Comparison of ENCODE assay signal across 9 cellular contexts in the genomic region with DNA sequence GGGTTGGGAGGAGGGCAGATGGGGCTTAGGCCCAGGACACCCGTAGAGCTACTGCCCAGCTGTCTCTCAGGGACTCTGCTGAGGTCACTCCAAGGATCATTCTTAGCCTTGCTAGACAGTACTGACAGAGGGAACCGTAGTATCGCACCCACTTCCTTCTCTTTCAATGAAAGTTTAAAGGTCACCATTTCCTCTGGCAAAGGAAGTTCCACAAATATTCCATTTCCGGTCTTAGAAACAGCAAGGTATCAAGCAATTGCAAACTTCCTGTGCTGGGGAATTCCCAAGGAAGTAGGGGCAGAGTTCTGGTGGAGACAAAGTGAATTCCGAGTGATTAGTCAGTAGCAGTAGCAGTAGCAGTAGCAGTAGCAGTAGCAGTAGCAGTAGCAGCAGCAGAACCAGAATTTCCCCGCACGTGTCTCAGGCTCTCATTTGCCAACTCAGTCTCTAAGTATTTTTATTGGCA. TPM values are rescaled to one million over a fixed set of nuclear protein-coding genes. Genes with fewer than 3 reads are reported as not detected.
A peak's percentile ranks its signal among the peaks of the same experiment; 100 is the strongest.
DNase-seq lines count a peak whose midpoint lies in the region; ATAC-seq, FAIRE-seq and TF ChIP-seq lines count a peak whose summit lies in the region.
"Had no signal": no experiment of that assay in that cellular context is flagged by ENCODE, and none has a peak within 500 bp of the region (broad histone marks: within the 10 kb centered on the region; RNA-seq: fewer than 3 reads in every experiment).

No MANE protein-coding gene starts in this region.

- H3K4me1 ChIP-seq in HEK293 (ENCODE audit: control insufficient read depth, insufficient read depth, low read length) (no peaks in the 10 kb centered on the region), kidney (ENCODE audit: control insufficient read depth in 1 of 2, insufficient read depth in 1 of 2, low read depth in 1 of 2, low read length in 2 of 2) (peaks cover 15 to 21% of the 10 kb centered on the region in 2 donors)

- TF ChIP-seq CTCF in AG04450 (IDR thresholded peaks at IDR 0.05; ENCODE audit: low read depth, low read length): no peak
- no peak for TF ChIP-seq CTCF in HEK293 (tag by site-specific recombination; IDR thresholded peaks at IDR 0.05)
- TF ChIP-seq CTCF in kidney (IDR thresholded peaks at IDR 0.05; ENCODE audit: borderline replicate concordance, extremely low read depth, insufficient read depth): no peak
- TF ChIP-seq CTCF in dorsolateral prefrontal cortex (IDR thresholded peaks at IDR 0.05 in 54 of 56, conservative IDR thresholded peaks at IDR 0.05 in 2 of 56; ENCODE audit: low read depth in 1 of 56, partially characterized antibody in 56 of 56): no peak

- DNase-seq in AG04450 (ENCODE audit: low read depth, low spot score) (peak; percentile 54), left lobe of liver (ENCODE audit: low spot score) (no peak), kidney (no peak), GM19238 (ENCODE audit: insufficient read length, low spot score) (no peak), dorsolateral prefrontal cortex (no peak), iPS-NIHi7 (ENCODE audit: extremely low spot score) (no peak)
- peak in 1 of 2 donors; percentile 57 for DNase-seq in activated naive CD4-positive, alpha-beta T cell treated with anti-CD3 and anti-CD28 coated beads, Interleukin-2, amount 50 U/mL, for 72 hours (ENCODE audit: low spot score in 2 of 2)

- H3K27me3 ChIP-seq in AG04450 (ENCODE audit: control insufficient read depth, insufficient read depth, low read length): no peaks in the 10 kb centered on the region
- H3K27me3 ChIP-seq in dorsolateral prefrontal cortex: no peaks in the 10 kb centered on the region

- no peak overlapping the region for H3K4me3 ChIP-seq in AG04450 (ENCODE audit: low read depth, low read length)
- no peak overlapping the region for H3K4me3 ChIP-seq in HEK293 (ENCODE audit: low read depth, low read length)
- no peak overlapping the region for H3K4me3 ChIP-seq in kidney (ENCODE audit: low read length in 2 of 2)
- no peak overlapping the region for H3K4me3 ChIP-seq in dorsolateral prefrontal cortex

- CTCF ChIA-PET in AG04450 (lab: Charles Lee): interaction anchor here (1.3 kb wide), 1 partner anchor 63 kb away, joined by 4 read pairs; no protein-coding TSS in a partner anchor
- CTCF ChIA-PET in HEK293 (lab: Yijun Ruan, JAX): interaction anchor here (1.3 kb wide), 1 partner anchor 62 kb away, joined by 3 read pairs; no protein-coding TSS in a partner anchor

- FAIRE-seq in kidney (lab: Jason Lieb, UNC): no peak

- peaks cover 9 to 24% of the 10 kb centered on the region in 2 donors for H3K9me3 Mint-ChIP-seq in activated naive CD4-positive, alpha-beta T cell treated with anti-CD3 and anti-CD28 coated beads, Interleukin-2, amount 50 U/mL, for 72 hours

- POLR2A ChIA-PET in AG04450 (lab: Yijun Ruan, JAX): no interaction called here
- POLR2A ChIA-PET in HEK293 (lab: Yijun Ruan, JAX): no interaction called here

- no peak overlapping the region for H3K9ac ChIP-seq in kidney (ENCODE audit: low read length in 2 of 2)

- peak; percentile 38 to 87 for ATAC-seq in activated naive CD4-positive, alpha-beta T cell treated with anti-CD3 and anti-CD28 coated beads, Interleukin-2, amount 50 U/mL, for 72 hours
- ATAC-seq in left lobe of liver: peak; percentile 69

- H3K36me3 Mint-ChIP-seq in activated naive CD4-positive, alpha-beta T cell treated with anti-CD3 and anti-CD28 coated beads, Interleukin-2, amount 50 U/mL, for 72 hours: peaks cover 7 to 13% of the 10 kb centered on the region in 2 donors

- H3K27ac Mint-ChIP-seq in activated naive CD4-positive, alpha-beta T cell treated with anti-CD3 and anti-CD28 coated beads, Interleukin-2, amount 50 U/mL, for 72 hours: peak overlapping the region in 1 of 2 donors; percentile 50

- H3K27ac ChIP-seq in AG04450 (ENCODE audit: low read depth, low read length): peak overlapping the region; percentile 77
- H3K27ac ChIP-seq in HEK293 (ENCODE audit: extremely low read depth, low read depth, low read length): no peak overlapping the region
- H3K27ac ChIP-seq in kidney (ENCODE audit: low read depth in 2 of 2, low read length in 2 of 2): no peak overlapping the region
- peak overlapping the region in 2 of 59 donors; percentile 19 to 31 for H3K27ac ChIP-seq in dorsolateral prefrontal cortex

- H3K36me3 ChIP-seq in HEK293 (ENCODE audit: control insufficient read depth in 2 of 2, insufficient read depth in 1 of 2, low read length in 2 of 2) (no peaks in the 10 kb centered on the region), kidney (ENCODE audit: control insufficient read depth in 1 of 2, insufficient read depth in 2 of 2, low read length in 2 of 2) (no peaks in the 10 kb centered on the region)

- H3K9me3 ChIP-seq in AG04450 (ENCODE audit: control insufficient read depth, insufficient read depth, low read length) (no peaks in the 10 kb centered on the region), HEK293 (ENCODE audit: control insufficient read depth, insufficient read depth, low read depth, low read length) (no peaks in the 10 kb centered on the region), kidney (ENCODE audit: control insufficient read depth in 1 of 2, low read length in 2 of 2) (no peaks in the 10 kb centered on the region)

- intact Hi-C loops in kidney (cut with DNase I) (no loop called here), dorsolateral prefrontal cortex (cut with DNase I) (no loop called here)

TF ChIP-seq in HEK293, 187 proteins besides CTCF, POLR2A, EP300 and RAD21:
- TF ChIP-seq OSR2 (tag by site-specific recombination; IDR thresholded peaks at IDR 0.05) (peak; percentile 79), ZNF10 (tag by site-specific recombination; IDR thresholded peaks at IDR 0.05) (no peak)

RNA-seq across cellular contexts. Expression of gene IL1B, which starts 24.7 kb away (rescaled TPM):
- polyA plus RNA-seq in AG04450 (2011; rRNA removed) (2.3 and 2.4 TPM in 2 replicates), kidney (ENCODE audit: insufficient read depth, low read depth, low replicate concordance) (0.56 TPM)
- polyA minus RNA-seq in AG04450 (2011; rRNA and poly(A)+ RNA removed): 4.1 and 6.1 TPM in 2 replicates
- under 1 TPM in 1 of 2 donors, not detected in 1; 0.25 TPM for total RNA-seq in activated naive CD4-positive, alpha-beta T cell treated with anti-CD3 and anti-CD28 coated beads, Interleukin-2, amount 50 U/mL, for 72 hours
- total RNA-seq in left lobe of liver (not detected), kidney (2.9 TPM), dorsolateral prefrontal cortex (10 to 100 TPM in 12 of 120 experiments, 1 to 10 TPM in 78, under 1 TPM in 22, not detected in 8; 0.35 to 43.9 (median 2.7) TPM)

RNA-seq across cellular contexts. Expression of gene IL1A, which starts 27.6 kb away (rescaled TPM):
- polyA plus RNA-seq in AG04450 (2011; rRNA removed) (0.51 and 0.55 TPM in 2 replicates), kidney (ENCODE audit: insufficient read depth, low read depth, low replicate concordance) (not detected)
- polyA minus RNA-seq in AG04450 (2011; rRNA and poly(A)+ RNA removed): 0.14 and 0.26 TPM in 2 replicates
- 1 to 10 TPM in 1 of 2 donors, under 1 TPM in 1; 0.49 to 2.0 TPM for total RNA-seq in activated naive CD4-positive, alpha-beta T cell treated with anti-CD3 and anti-CD28 coated beads, Interleukin-2, amount 50 U/mL, for 72 hours
- total RNA-seq in left lobe of liver (not detected), kidney (0.13 TPM), dorsolateral prefrontal cortex (under 1 TPM in 69 of 120 experiments, not detected in 51; 0.21 to 0.97 (median 0.39) TPM)
- total RNA-seq: posterior vena cava had no signal

RNA-seq across cellular contexts. Expression of gene CKAP2L, which starts 47.5 kb away (rescaled TPM):
- polyA plus RNA-seq in AG04450 (2011; rRNA removed) (2.9 and 4.4 TPM in 2 replicates), kidney (ENCODE audit: insufficient read depth, low read depth, low replicate concordance) (not detected)
- polyA minus RNA-seq in AG04450 (2011; rRNA and poly(A)+ RNA removed): 1.7 and 4.1 TPM in 2 replicates
- 10 to 100 TPM; 22.5 to 55.6 TPM for total RNA-seq in activated naive CD4-positive, alpha-beta T cell treated with anti-CD3 and anti-CD28 coated beads, Interleukin-2, amount 50 U/mL, for 72 hours
- total RNA-seq in left lobe of liver (0.08 TPM), kidney (0.88 TPM), dorsolateral prefrontal cortex (1 to 10 TPM in 11 of 120 experiments, under 1 TPM in 82, not detected in 27; 0.09 to 1.7 (median 0.47) TPM)

Comparison
In these comparisons a context has a peak if more than half of its experiments do, and no peak if none do; other contexts are left out.
1. RNA of gene CKAP2L, which starts 47.5 kb away (total RNA-seq): 22.5 to 55.6 TPM in activated naive CD4-positive, alpha-beta T cell treated with anti-CD3 and anti-CD28 coated beads, Interleukin-2, amount 50 U/mL, for 72 hours; 0.88 TPM in kidney (single experiment), 0.09 to 1.7 TPM in dorsolateral prefrontal cortex and 0.08 TPM in left lobe of liver (single experiment); every median in the first group is over 4 times any median in the second.